ENCODE assay signal across 8 cellular contexts in the genomic region with DNA sequence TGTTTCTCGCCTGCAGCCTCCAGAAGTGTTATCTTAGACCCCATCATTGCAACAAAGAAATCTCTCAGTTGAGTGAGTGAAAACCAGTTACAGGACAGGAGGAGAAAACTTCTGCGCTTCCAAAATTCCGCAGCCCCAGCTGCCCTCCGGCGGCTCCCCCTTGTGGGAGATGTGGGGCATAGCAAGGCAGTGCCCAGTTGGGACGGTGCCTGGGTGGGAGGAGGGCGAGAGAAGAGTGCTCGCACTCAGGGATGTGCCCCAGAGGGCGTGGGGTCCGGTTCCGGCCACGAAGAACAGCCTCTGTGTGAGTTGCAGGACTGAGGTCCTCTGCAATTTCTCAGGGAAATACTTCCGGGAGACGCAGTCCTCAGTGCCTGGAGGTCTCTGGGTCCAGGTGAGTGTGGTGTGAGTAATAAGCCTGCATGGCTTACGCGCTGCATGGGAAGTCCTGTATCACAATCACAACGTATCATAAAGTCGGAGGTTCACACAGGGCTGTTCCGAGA.
A peak's percentile ranks its signal among the peaks of the same experiment; 100 is the strongest.
DNase-seq lines count a peak whose midpoint lies in the region; ATAC-seq and TF ChIP-seq lines count a peak whose summit lies in the region.

No MANE protein-coding gene starts in this region.

- ATAC-seq in GM21529 (IDR thresholded peaks at IDR 0.05; ENCODE audit: unreplicated experiment) = peak; percentile 75
- ATAC-seq in stimulated activated naive CD8-positive, alpha-beta T cell treated with anti-CD3 and anti-CD28 coated beads, Interleukin-15, Interleukin-2, amounts not matched to agents 100 U/mL and 50 U/mL, for 24 hours = peak; percentile 82

- DNase-seq in EH (ENCODE audit: low read depth) = peak; percentile 82
- peak; percentile 45 for DNase-seq in activated CD4-positive, alpha-beta T cell treated with anti-CD3 and anti-CD28 coated beads, Interleukin-2, amount 10 ng/mL, durations not matched to agents 7 days and 5 days
- peak; percentile 79 for DNase-seq in epidermal melanocyte (ENCODE audit: insufficient read length, low spot score)
- peak; percentile 86 for DNase-seq in midbrain (lab: John Stamatoyannopoulos, UW)
- DNase-seq in stimulated activated naive CD8-positive, alpha-beta T cell treated with anti-CD3 and anti-CD28 coated beads, Interleukin-15, Interleukin-2, amounts not matched to agents 100 U/mL and 50 U/mL, for 24 hours = peak; percentile 64
- no peak for DNase-seq in NCI-H526 treated with DMSO at 0.1 percent for 48 hours (lab: John Stamatoyannopoulos, UW)

- CTCF ChIA-PET in activated CD4-positive, alpha-beta T cell treated with anti-CD3 and anti-CD28 coated beads, Interleukin-2, amount 10 ng/mL, durations not matched to agents 7 days and 5 days (lab: Charles Lee) = interaction anchor here (1.3 to 1.9 kb wide), 2 partner anchors 13 to 547 kb away, joined by 5 read pairs; no protein-coding TSS in a partner anchor

- H3K27me3 Mint-ChIP-seq in activated CD4-positive, alpha-beta T cell treated with anti-CD3 and anti-CD28 coated beads, Interleukin-2, amount 10 ng/mL, durations not matched to agents 7 days and 5 days = peaks cover 4% of the 10 kb centered on the region

- H3K4me1 Mint-ChIP-seq in activated CD4-positive, alpha-beta T cell treated with anti-CD3 and anti-CD28 coated beads, Interleukin-2, amount 10 ng/mL, durations not matched to agents 7 days and 5 days = no peaks in the 10 kb centered on the region

- POLR2A ChIA-PET in activated CD4-positive, alpha-beta T cell treated with anti-CD3 and anti-CD28 coated beads, Interleukin-2, amount 10 ng/mL, durations not matched to agents 7 days and 5 days (lab: Charles Lee) = no interaction called here

- H3K4me3 Mint-ChIP-seq in activated CD4-positive, alpha-beta T cell treated with anti-CD3 and anti-CD28 coated beads, Interleukin-2, amount 10 ng/mL, durations not matched to agents 7 days and 5 days = no peak overlapping the region

- H3K27ac Mint-ChIP-seq in activated CD4-positive, alpha-beta T cell treated with anti-CD3 and anti-CD28 coated beads, Interleukin-2, amount 10 ng/mL, durations not matched to agents 7 days and 5 days = no peak overlapping the region

- H3K36me3 Mint-ChIP-seq in activated CD4-positive, alpha-beta T cell treated with anti-CD3 and anti-CD28 coated beads, Interleukin-2, amount 10 ng/mL, durations not matched to agents 7 days and 5 days (ENCODE audit: low read depth) = no peaks in the 10 kb centered on the region

- TF ChIP-seq CTCF in LNCAP (IDR thresholded peaks at IDR 0.05) = peak; percentile 95

- H3K9me3 Mint-ChIP-seq in activated CD4-positive, alpha-beta T cell treated with anti-CD3 and anti-CD28 coated beads, Interleukin-2, amount 10 ng/mL, durations not matched to agents 7 days and 5 days = no peaks in the 10 kb centered on the region
